ENCODE assay signal across 17 cellular contexts in genomic region chr13:38868870-38869269, GRCh38.
DNase-seq lines count a peak whose midpoint lies in the region; ATAC-seq, FAIRE-seq and TF ChIP-seq lines count a peak whose summit lies in the region.
"Had no signal": no experiment of that assay in that cellular context is flagged by ENCODE, and none has a peak within 500 bp of the region (broad histone marks: within the 10 kb centered on the region; RNA-seq: fewer than 3 reads in every experiment).

No MANE protein-coding gene starts in this region.

- no peaks in the 10 kb centered on the region for H4K20me1 ChIP-seq in mammary epithelial cell (ENCODE audit: insufficient read depth, low read length)
- H4K20me1 ChIP-seq: BLaER1 treated with 17β-estradiol and CSF1 and Interleukin-3, amounts not matched to agents 10 nM and 100 nM had no signal

- in situ Hi-C loops in mammary epithelial cell (cut with MboI; ENCODE audit: low sequenced_read_pairs in 2 of 2): loop anchor here in 1 of 2 donors (25.0 kb wide), 1 partner anchor 182 kb away; the partner anchor contains the start of gene FREM2

- no peak overlapping the region for H3K4me3 Mint-ChIP-seq in MCF 10A (ENCODE audit: unreplicated experiment)
- H3K4me3 Mint-ChIP-seq: CD4-positive, CD25-positive, alpha-beta regulatory T cell; GM23338 had no signal

- H3K4me1 ChIP-seq in mammary epithelial cell (ENCODE audit: insufficient read depth, low read length) (no peaks in the 10 kb centered on the region), pancreas (peaks cover 0 to 28% (median 18%) of the 10 kb centered on the region in 3 donors)
- H3K4me1 ChIP-seq: BLaER1 treated with 17β-estradiol and CSF1 and Interleukin-3, amounts not matched to agents 10 nM and 100 nM had no signal

- H3K27ac ChIP-seq in mammary epithelial cell (ENCODE audit: insufficient read depth, low read depth, low read length): no peak overlapping the region
- H3K27ac ChIP-seq in VCaP: peak overlapping the region; percentile 33
- H3K27ac ChIP-seq in pancreas: no peak overlapping the region
- H3K27ac ChIP-seq: BLaER1 treated with 17β-estradiol and CSF1 and Interleukin-3, amounts not matched to agents 10 nM and 100 nM had no signal

- H3K36me3 ChIP-seq in mammary epithelial cell (ENCODE audit: insufficient read depth, low read length): no peaks in the 10 kb centered on the region
- no peaks in the 10 kb centered on the region for H3K36me3 ChIP-seq in pancreas
- H3K36me3 ChIP-seq: BLaER1 treated with 17β-estradiol and CSF1 and Interleukin-3, amounts not matched to agents 10 nM and 100 nM had no signal

- DNase-seq in mammary epithelial cell (no peak), MCF 10A (ENCODE audit: unreplicated experiment) (no peak), NCI-H146 (lab: John Stamatoyannopoulos, UW) (peak; percentile 62), pancreas (peak in 2 of 6 donors; percentile 14 to 21), NCI-H524 (lab: John Stamatoyannopoulos, UW) (no peak), NCI-H1930 (lab: John Stamatoyannopoulos, UW) (no peak), NCI-H187 treated with DMSO at 0.1 percent for 48 hours (lab: John Stamatoyannopoulos, UW) (no peak)
- DNase-seq: ACHN; Calu3; CD4-positive, CD25-positive, alpha-beta regulatory T cell; DMS 273 treated with DMSO at 0.1 percent for 48 hours; H7 had no signal

- H3K79me2 ChIP-seq in mammary epithelial cell (ENCODE audit: insufficient read depth, low read length): no peaks in the 10 kb centered on the region

- H3K9me3 ChIP-seq in mammary epithelial cell (replicated peaks; ENCODE audit: insufficient read depth, low read length): no peaks in the 10 kb centered on the region
- H3K9me3 ChIP-seq in pancreas: no peaks in the 10 kb centered on the region
- H3K9me3 ChIP-seq: BLaER1 treated with 17β-estradiol and CSF1 and Interleukin-3, amounts not matched to agents 10 nM and 100 nM had no signal

- no peaks in the 10 kb centered on the region for H3K27me3 ChIP-seq in mammary epithelial cell (ENCODE audit: insufficient read depth, low read length)
- no peaks in the 10 kb centered on the region for H3K27me3 ChIP-seq in pancreas
- H3K27me3 ChIP-seq: BLaER1 treated with 17β-estradiol and CSF1 and Interleukin-3, amounts not matched to agents 10 nM and 100 nM had no signal

- FAIRE-seq in pancreas (lab: Jason Lieb, UNC): no peak
- FAIRE-seq: GM12878, HTR-8/SVneo had no signal

- no peaks in the 10 kb centered on the region for H3K9me3 Mint-ChIP-seq in MCF 10A (ENCODE audit: unreplicated experiment)
- H3K9me3 Mint-ChIP-seq: CD4-positive, CD25-positive, alpha-beta regulatory T cell; GM23338 had no signal

- BruUV-seq in mammary epithelial cell (replicated peaks; lab: Mats Ljungman, UMichigan) (no TSS peak), MCF 10A (replicated peaks; lab: Mats Ljungman, UMichigan) (no TSS peak)

- no peak overlapping the region for H3K4me3 ChIP-seq in mammary epithelial cell (replicated peaks in 1 of 3; ENCODE audit: insufficient read depth in 1 of 3, low read depth in 2 of 3, low read length in 3 of 3)
- H3K4me3 ChIP-seq in pancreas: no peak overlapping the region
- H3K4me3 ChIP-seq: BLaER1 treated with 17β-estradiol and CSF1 and Interleukin-3, amounts not matched to agents 10 nM and 100 nM; GM12878; GM23338 had no signal

- no peak overlapping the region for H3K27ac Mint-ChIP-seq in MCF 10A (ENCODE audit: low read depth, unreplicated experiment)
- H3K27ac Mint-ChIP-seq: CD4-positive, CD25-positive, alpha-beta regulatory T cell had no signal

- H3K27me3 Mint-ChIP-seq in MCF 10A (ENCODE audit: insufficient read depth, unreplicated experiment): peaks cover 50% of the 10 kb centered on the region

- dilution Hi-C loops in mammary epithelial cell (cut with HindIII; ENCODE audit: low sequenced_read_pairs): loop anchor here (25.0 kb wide), 1 partner anchor 182 kb away; the partner anchor contains the start of gene FREM2

- peak overlapping the region; percentile 12 for H2AFZ ChIP-seq in mammary epithelial cell (ENCODE audit: low read depth, low read length)
- H2AFZ ChIP-seq: GM23338 had no signal

- H3K9ac ChIP-seq in mammary epithelial cell (ENCODE audit: insufficient read depth, low read length): no peak overlapping the region
- H3K9ac ChIP-seq: BLaER1 treated with 17β-estradiol and CSF1 and Interleukin-3, amounts not matched to agents 10 nM and 100 nM had no signal

- 100% methylated on average over 1 of the region's 2 CpGs for WGBS in mammary epithelial cell (ENCODE audit: low coverage, missing lambda C conversion rate)
- 13 to 17% methylated on average over 2 of the region's 2 CpGs for WGBS in pancreas, 2 donors

- CTCF ChIA-PET in mammary epithelial cell (lab: Charles Lee; ENCODE audit: low non-redundant PET) (no interaction called here), MCF 10A (lab: Yijun Ruan, JAX) (interaction anchor here (0.6 to 1.3 kb wide), 6 partner anchors 74 to 1267 kb away, joined by 3 to 6 read pairs (median 3); partner anchors contain the start of gene FREM2)

- no peaks in the 10 kb centered on the region for H3K4me1 Mint-ChIP-seq in MCF 10A (ENCODE audit: insufficient read depth, unreplicated experiment)

- no peaks in the 10 kb centered on the region for H3K36me3 Mint-ChIP-seq in MCF 10A (ENCODE audit: insufficient read depth, unreplicated experiment)
- H3K36me3 Mint-ChIP-seq: CD4-positive, CD25-positive, alpha-beta regulatory T cell had no signal

- POLR2A ChIA-PET in MCF 10A (lab: Yijun Ruan, JAX): interaction anchor here (0.6 kb wide), 1 partner anchor 333 kb away, joined by 3 read pairs; no protein-coding TSS in a partner anchor

- ATAC-seq in pancreas: peak; percentile 69 to 89 (median 84)
- ATAC-seq: GM12878, GM23338 had no signal

- H3K4me2 ChIP-seq in mammary epithelial cell (ENCODE audit: insufficient read depth, low read depth, low read length): no peak overlapping the region
- H3K4me2 ChIP-seq: BLaER1 treated with 17β-estradiol and CSF1 and Interleukin-3, amounts not matched to agents 10 nM and 100 nM; GM23338 had no signal

- intact Hi-C loops in mammary epithelial cell (cut with micrococcal nuclease): no loop called here
- intact Hi-C loops in MCF 10A (cut with micrococcal nuclease): loop anchor here (5.0 kb wide), 1 partner anchor 148 kb away; no protein-coding TSS in a partner anchor
- intact Hi-C loops in pancreas (cut with DNase I): no loop called here

- no peak for TF ChIP-seq CTCF in mammary epithelial cell (conservative IDR thresholded peaks at IDR 0.05 in 1 of 2, IDR thresholded peaks at IDR 0.05 in 1 of 2; ENCODE audit: extremely low read depth in 1 of 2, insufficient read depth in 1 of 2, low read depth in 1 of 2, low read length in 2 of 2)
- no peak for TF ChIP-seq CTCF in MCF 10A (IDR thresholded peaks at IDR 0.05; ENCODE audit: unreplicated experiment)
- no peak for TF ChIP-seq CTCF in VCaP (conservative IDR thresholded peaks at IDR 0.05)
- TF ChIP-seq CTCF in pancreas (IDR thresholded peaks at IDR 0.05): no peak
